In genomic region chr7:125130173-125130572, GRCh38 we compare ENCODE assay signal across 11 cellular contexts.
"Had no signal": no experiment of that assay in that cellular context is flagged by ENCODE, and none has a peak within 500 bp of the region (broad histone marks: within the 10 kb centered on the region; RNA-seq: fewer than 3 reads in every experiment).

No MANE protein-coding gene starts in this region.

- H3K27ac ChIP-seq: GM23248 had no signal

- H3K4me2 ChIP-seq: GM23338 had no signal

- H3K36me3 ChIP-seq: HAP-1 had no signal

- H2AFZ ChIP-seq: GM23248, GM23338 had no signal

- H3K9me3 ChIP-seq: HAP-1 had no signal

- H3K4me3 ChIP-seq: GM23248, GM23338, HAP-1 had no signal

- H3K9ac ChIP-seq: GM23248 had no signal

- DNase-seq: GM23248, GOT3, H7, H9, HCEC 1CT, HFFc6 had no signal

- FAIRE-seq: H1, H54 had no signal

- ATAC-seq: GM23338, HCT116 had no signal
